14 cellular contexts compared by ENCODE assay signal in genomic region chr9:34750320-34750719, GRCh38. TPM values are rescaled to one million over a fixed set of nuclear protein-coding genes. Genes with fewer than 3 reads are reported as not detected.
"Had no signal": no experiment of that assay in that cellular context is flagged by ENCODE, and none has a peak within 500 bp of the region (broad histone marks: within the 10 kb centered on the region; RNA-seq: fewer than 3 reads in every experiment).

No MANE protein-coding gene starts in this region.

RNA-seq across cellular contexts. Expression of gene CCL21, which starts 40.4 kb away (rescaled TPM):
- total RNA-seq: activated naive CD4-positive, alpha-beta T cell treated with anti-CD3 and anti-CD28 coated beads for 36 hours; activated naive CD4-positive, alpha-beta T cell treated with anti-CD3 and anti-CD28 coated beads, Interleukin-2, amount 50 U/mL, for 72 hours; activated naive CD8-positive, alpha-beta T cell treated with anti-CD3 and anti-CD28 coated beads for 36 hours; activated naive CD8-positive, alpha-beta T cell treated with anti-CD3 and anti-CD28 coated beads, Interleukin-2, amount 10 ng/mL, durations not matched to agents 7 days and 5 days; activated T-cell treated with anti-CD3 and anti-CD28 coated beads, Interleukin-2, amount 50 U/mL, for 4 hours; activated T-cell treated with anti-CD3 and anti-CD28 coated beads, Interleukin-2, amount 50 U/mL, for 72 hours; activated T-helper 1 cell treated with anti-CD3 and anti-CD28 coated beads, Interleukin-12 subunit alpha, Interleukin-12 subunit beta, Interleukin-2, Interleukin-4 antibody, amounts not matched to agents 30 ng/mL and 10 ng/mL and 1 ng/mL, durations not matched to agents 14 hours and 24 hours and 36 hours; activated T-helper 17 cell treated with anti-CD3 and anti-CD28 coated beads, Interleukin-2, amount 50 U/mL, for 72 hours; activated T-helper 2 cell treated with anti-CD3 and anti-CD28 coated beads, Interferon-gamma antibody, Interleukin-2, Interleukin-4, amounts not matched to agents 10 μg/mL and 5 μg/mL and 100 μg/mL, durations not matched to agents 14 hours and 24 hours and 36 hours; astrocyte; bronchial epithelial cell; cerebellum had no signal

RNA-seq across cellular contexts. Expression of gene CCL19, which starts 59.2 kb away (rescaled TPM):
- total RNA-seq: activated naive CD4-positive, alpha-beta T cell treated with anti-CD3 and anti-CD28 coated beads for 36 hours; activated naive CD4-positive, alpha-beta T cell treated with anti-CD3 and anti-CD28 coated beads, Interleukin-2, amount 50 U/mL, for 72 hours; activated naive CD8-positive, alpha-beta T cell treated with anti-CD3 and anti-CD28 coated beads for 36 hours; activated naive CD8-positive, alpha-beta T cell treated with anti-CD3 and anti-CD28 coated beads, Interleukin-2, amount 10 ng/mL, durations not matched to agents 7 days and 5 days; activated T-cell treated with anti-CD3 and anti-CD28 coated beads, Interleukin-2, amount 50 U/mL, for 72 hours; activated T-helper 1 cell treated with anti-CD3 and anti-CD28 coated beads, Interleukin-12 subunit alpha, Interleukin-12 subunit beta, Interleukin-2, Interleukin-4 antibody, amounts not matched to agents 30 ng/mL and 10 ng/mL and 1 ng/mL, durations not matched to agents 14 hours and 24 hours and 36 hours; activated T-helper 17 cell treated with anti-CD3 and anti-CD28 coated beads, Interleukin-2, amount 50 U/mL, for 72 hours; activated T-helper 2 cell treated with anti-CD3 and anti-CD28 coated beads, Interferon-gamma antibody, Interleukin-2, Interleukin-4, amounts not matched to agents 10 μg/mL and 5 μg/mL and 100 μg/mL, durations not matched to agents 14 hours and 24 hours and 36 hours; astrocyte; body of pancreas; bronchial epithelial cell; cardiac muscle cell; cerebellum had no signal
- polyA plus RNA-seq: cardiac muscle cell had no signal
